ENCODE assay signal across 8 cellular contexts in genomic region chr16:8621572-8622314, GRCh38. TPM values are rescaled to one million over a fixed set of nuclear protein-coding genes. Genes with fewer than 3 reads are reported as not detected.
DNase-seq lines count a peak whose midpoint lies in the region; ATAC-seq lines count a peak whose summit lies in the region.

A gene with protein sequence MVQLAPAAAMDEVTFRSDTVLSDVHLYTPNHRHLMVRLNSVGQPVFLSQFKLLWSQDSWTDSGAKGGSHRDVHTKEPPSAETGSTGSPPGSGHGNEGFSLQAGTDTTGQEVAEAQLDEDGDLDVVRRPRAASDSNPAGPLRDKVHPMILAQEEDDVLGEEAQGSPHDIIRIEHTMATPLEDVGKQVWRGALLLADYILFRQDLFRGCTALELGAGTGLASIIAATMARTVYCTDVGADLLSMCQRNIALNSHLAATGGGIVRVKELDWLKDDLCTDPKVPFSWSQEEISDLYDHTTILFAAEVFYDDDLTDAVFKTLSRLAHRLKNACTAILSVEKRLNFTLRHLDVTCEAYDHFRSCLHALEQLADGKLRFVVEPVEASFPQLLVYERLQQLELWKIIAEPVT (plus strand): TSS chr16:8621698. CDS start chr16:8625666, 3,968 bp downstream.

- H3K36me3 Mint-ChIP-seq in activated CD8-positive, alpha-beta memory T cell treated with anti-CD3 and anti-CD28 coated beads, Interleukin-2, amount 10 ng/mL, durations not matched to agents 7 days and 5 days = peaks cover 6% of the 10 kb centered on the region

- peak within 1 kb of the TSS; percentile 63 for H3K4me3 ChIP-seq in endocrine pancreas (ENCODE audit: control insufficient read depth, insufficient read depth, low read length)
- peak within 1 kb of the TSS; percentile 86 to 99 for H3K4me3 ChIP-seq in mesenchymal stem cell (ENCODE audit: insufficient read depth in 1 of 2, low read depth in 1 of 2, low read length in 2 of 2)

- no peak within 1 kb of the TSS for H2AK5ac ChIP-seq in mesenchymal stem cell (ENCODE audit: low read length, severe bottlenecking)

- H3K4me3 Mint-ChIP-seq in activated CD8-positive, alpha-beta memory T cell treated with anti-CD3 and anti-CD28 coated beads, Interleukin-2, amount 10 ng/mL, durations not matched to agents 7 days and 5 days = peak within 1 kb of the TSS; percentile 97

- H3K23ac ChIP-seq in mesenchymal stem cell (ENCODE audit: low read length in 2 of 2) = no peak within 1 kb of the TSS

- H3K4me1 Mint-ChIP-seq in activated CD8-positive, alpha-beta memory T cell treated with anti-CD3 and anti-CD28 coated beads, Interleukin-2, amount 10 ng/mL, durations not matched to agents 7 days and 5 days = peaks cover 21% of the 10 kb centered on the region

- peak; percentile 92 for ATAC-seq in GM21360 (IDR thresholded peaks at IDR 0.05; ENCODE audit: unreplicated experiment)
- peak; percentile 99 for ATAC-seq in activated CD8-positive, alpha-beta memory T cell treated with anti-CD3 and anti-CD28 coated beads, Interleukin-2, amount 10 ng/mL, durations not matched to agents 7 days and 5 days

- H3K9me3 Mint-ChIP-seq in activated CD8-positive, alpha-beta memory T cell treated with anti-CD3 and anti-CD28 coated beads, Interleukin-2, amount 10 ng/mL, durations not matched to agents 7 days and 5 days (ENCODE audit: low read depth) = no peaks in the 10 kb centered on the region

- WGBS in mesenchymal stem cell = 1% methylated on average over 30 of the region's 51 CpGs

- peak within 1 kb of the TSS; percentile 15 for H4K91ac ChIP-seq in mesenchymal stem cell (ENCODE audit: low read length)

- peaks cover 11% of the 10 kb centered on the region for H3K27me3 Mint-ChIP-seq in activated CD8-positive, alpha-beta memory T cell treated with anti-CD3 and anti-CD28 coated beads, Interleukin-2, amount 10 ng/mL, durations not matched to agents 7 days and 5 days

- H2BK120ac ChIP-seq in mesenchymal stem cell (ENCODE audit: low read depth, low read length) = no peak within 1 kb of the TSS

- peaks cover 11% of the 10 kb centered on the region for H3K79me1 ChIP-seq in mesenchymal stem cell (replicated peaks; ENCODE audit: low read length, poor library complexity, severe bottlenecking)

- peak; percentile 99 for DNase-seq in COLO829 (ENCODE audit: low spot score)
- peak; percentile 72 for DNase-seq in HT1080 (ENCODE audit: low read depth)
- DNase-seq in NOMO-1 treated with dmso at 0.1 percent for 144 hours (lab: John Stamatoyannopoulos, UW; ENCODE audit: unreplicated experiment) = peak; percentile 76
- DNase-seq in activated CD8-positive, alpha-beta memory T cell treated with anti-CD3 and anti-CD28 coated beads, Interleukin-2, amount 10 ng/mL, durations not matched to agents 7 days and 5 days = peak; percentile 93
- DNase-seq in mesenchymal stem cell = peak; percentile 88
- DNase-seq in stimulated activated CD8-positive, alpha-beta memory T cell treated with anti-CD3 and anti-CD28 coated beads, Interleukin-12 subunit alpha, Interleukin-12 subunit beta, amount 100 ng/mL, for 24 hours (ENCODE audit: extremely low read depth) = peak; percentile 76

- H2BK15ac ChIP-seq in mesenchymal stem cell (ENCODE audit: low read depth, poor library complexity, severe bottlenecking) = no peak within 1 kb of the TSS

- H3K4me1 ChIP-seq in endocrine pancreas (ENCODE audit: control insufficient read depth, insufficient read depth, low read length) = no peaks in the 10 kb centered on the region
- H3K4me1 ChIP-seq in mesenchymal stem cell (ENCODE audit: control insufficient read depth, insufficient read depth, low read depth, low read length) = peaks cover 3% of the 10 kb centered on the region

- H3K36me3 ChIP-seq in endocrine pancreas (ENCODE audit: control insufficient read depth, insufficient read depth, low read length) (no peaks in the 10 kb centered on the region), mesenchymal stem cell (ENCODE audit: control insufficient read depth in 1 of 2, insufficient read depth in 2 of 2, low read depth in 1 of 2, low read length in 2 of 2) (peaks cover 13 to 25% of the 10 kb centered on the region in 2 experiments)

- H3K27ac Mint-ChIP-seq in activated CD8-positive, alpha-beta memory T cell treated with anti-CD3 and anti-CD28 coated beads, Interleukin-2, amount 10 ng/mL, durations not matched to agents 7 days and 5 days = peak within 1 kb of the TSS; percentile 91

- peak within 1 kb of the TSS; percentile 74 for H2AFZ ChIP-seq in mesenchymal stem cell (ENCODE audit: low read depth, low read length)

- peak within 1 kb of the TSS; percentile 86 for H4K8ac ChIP-seq in mesenchymal stem cell (ENCODE audit: low read length)

- H3K18ac ChIP-seq in mesenchymal stem cell (ENCODE audit: low read depth in 1 of 2, low read length in 2 of 2) = peak within 1 kb of the TSS; percentile 85 to 86

- no peaks in the 10 kb centered on the region for H3K9me3 ChIP-seq in endocrine pancreas (ENCODE audit: control insufficient read depth, low read length)
- no peaks in the 10 kb centered on the region for H3K9me3 ChIP-seq in mesenchymal stem cell (ENCODE audit: control insufficient read depth, low read length)

- H3K4ac ChIP-seq in mesenchymal stem cell (ENCODE audit: low read depth in 1 of 2, low read length in 2 of 2) = peak within 1 kb of the TSS in 1 of 2 experiments; percentile 90

- no peak within 1 kb of the TSS for H2BK5ac ChIP-seq in mesenchymal stem cell (ENCODE audit: low read depth, low read length, poor library complexity, severe bottlenecking)

- H3K27me3 ChIP-seq in endocrine pancreas (ENCODE audit: control insufficient read depth, insufficient read depth, low read length) (no peaks in the 10 kb centered on the region), mesenchymal stem cell (ENCODE audit: control insufficient read depth in 1 of 2, insufficient read depth in 1 of 2, low read length in 2 of 2) (peaks cover 0 to 17% of the 10 kb centered on the region in 2 experiments)

- H3K9ac ChIP-seq in endocrine pancreas (ENCODE audit: control insufficient read depth, insufficient read depth, low read length) (peak within 1 kb of the TSS; percentile 93), mesenchymal stem cell (ENCODE audit: low read length) (peak within 1 kb of the TSS; percentile 100)

- CTCF ChIA-PET in activated CD8-positive, alpha-beta memory T cell treated with anti-CD3 and anti-CD28 coated beads, Interleukin-2, amount 10 ng/mL, durations not matched to agents 7 days and 5 days (lab: Charles Lee) = interaction anchor here (0.8 to 1.2 kb wide), 4 partner anchors 52 to 517 kb away, joined by 3 to 4 read pairs (median 4); no protein-coding TSS in a partner anchor

- peak within 1 kb of the TSS; percentile 27 for H3K27ac ChIP-seq in mesenchymal stem cell (ENCODE audit: low read length, poor library complexity, severe bottlenecking)

- H2BK12ac ChIP-seq in mesenchymal stem cell (ENCODE audit: low read length in 2 of 2) = no peak within 1 kb of the TSS

- H3K14ac ChIP-seq in mesenchymal stem cell (ENCODE audit: low read length in 2 of 2) = peak within 1 kb of the TSS in 1 of 2 experiments; percentile 85

- peak within 1 kb of the TSS; percentile 91 for H3K4me2 ChIP-seq in mesenchymal stem cell (ENCODE audit: low read length, poor library complexity, severe bottlenecking)

RNA-seq across cellular contexts. Expression of the gene that starts here (rescaled TPM):
- total RNA-seq in HT1080 (2014; rRNA removed; shearing (Covaris generic)) = 17.0 and 25.8 TPM in 2 replicates
- 15.9 and 21.1 TPM in 2 replicates for polyA plus RNA-seq in HT1080 (2015; cell fraction: cytosol; rRNA removed)
- polyA plus RNA-seq in HT1080 (2015; cell fraction: nucleus; rRNA removed) = 37.3 and 52.5 TPM in 2 replicates
- 10 to 100 TPM; 29.5 to 40.0 TPM for total RNA-seq in activated CD8-positive, alpha-beta memory T cell treated with anti-CD3 and anti-CD28 coated beads, Interleukin-2, amount 10 ng/mL, durations not matched to agents 7 days and 5 days
- 31.8 TPM for polyA plus RNA-seq in mesenchymal stem cell (2013, experiment 1 of 2)
- 31.8 TPM for polyA plus RNA-seq in mesenchymal stem cell (2013, experiment 2 of 2)

Comparison
In these comparisons a context has a peak if more than half of its experiments do, and no peak if none do; other contexts are left out.
1. Peak in every context shown above with its lines: DNase-seq, ATAC-seq, H3K4me3 ChIP-seq and H3K27ac ChIP-seq.